22 cellular contexts compared by ENCODE assay signal in genomic region chr5:11268894-11269293, GRCh38.
A peak's percentile ranks its signal among the peaks of the same experiment; 100 is the strongest.
DNase-seq lines count a peak whose midpoint lies in the region; ATAC-seq lines count a peak whose summit lies in the region.
"Had no signal": no experiment of that assay in that cellular context is flagged by ENCODE, and none has a peak within 500 bp of the region (broad histone marks: within the 10 kb centered on the region; RNA-seq: fewer than 3 reads in every experiment).

No MANE protein-coding gene starts in this region.

- H3K79me1 ChIP-seq in mesenchymal stem cell (replicated peaks; ENCODE audit: low read length, poor library complexity, severe bottlenecking): no peaks in the 10 kb centered on the region

- H3K18ac ChIP-seq in mesenchymal stem cell (ENCODE audit: low read depth in 1 of 2, low read length in 2 of 2): no peak overlapping the region

- H3K23ac ChIP-seq in mesenchymal stem cell (ENCODE audit: low read length in 2 of 2): no peak overlapping the region

- no peak overlapping the region for H3K9ac ChIP-seq in mesenchymal stem cell (ENCODE audit: low read length)
- H3K9ac ChIP-seq: BLaER1 had no signal

- H2BK120ac ChIP-seq in mesenchymal stem cell (ENCODE audit: low read depth, low read length): no peak overlapping the region

- H2AK5ac ChIP-seq in mesenchymal stem cell (ENCODE audit: low read length, severe bottlenecking): no peak overlapping the region

- H2AFZ ChIP-seq in mesenchymal stem cell (ENCODE audit: low read depth, low read length): no peak overlapping the region

- H3K36me3 ChIP-seq in mesenchymal stem cell (ENCODE audit: control insufficient read depth in 1 of 2, insufficient read depth in 2 of 2, low read depth in 1 of 2, low read length in 2 of 2): no peaks in the 10 kb centered on the region
- H3K36me3 ChIP-seq: BLaER1, HAP-1 had no signal

- no peaks in the 10 kb centered on the region for H3K9me3 ChIP-seq in mesenchymal stem cell (ENCODE audit: control insufficient read depth, low read length)
- H3K9me3 ChIP-seq: A549, BLaER1, HAP-1 had no signal

- H4K8ac ChIP-seq in mesenchymal stem cell (ENCODE audit: low read length): no peak overlapping the region

- WGBS in mesenchymal stem cell: 91% methylated on average over 6 of the region's 6 CpGs

- no peak overlapping the region for H2BK15ac ChIP-seq in mesenchymal stem cell (ENCODE audit: low read depth, poor library complexity, severe bottlenecking)

- H3K4me3 ChIP-seq in mesenchymal stem cell (ENCODE audit: insufficient read depth in 1 of 2, low read depth in 1 of 2, low read length in 2 of 2): no peak overlapping the region
- H3K4me3 ChIP-seq: A549, BLaER1, HAP-1 had no signal

- no peak overlapping the region for H2BK12ac ChIP-seq in mesenchymal stem cell (ENCODE audit: low read length in 2 of 2)

- ATAC-seq in GM19351 (IDR thresholded peaks at IDR 0.05; ENCODE audit: unreplicated experiment): no peak
- ATAC-seq: A549, SK-N-SH treated with all-trans-retinoic acid at 6 μM for 48 hours, T-cell had no signal

- no peak overlapping the region for H2BK5ac ChIP-seq in mesenchymal stem cell (ENCODE audit: low read depth, low read length, poor library complexity, severe bottlenecking)

- no peak overlapping the region for H3K4me2 ChIP-seq in mesenchymal stem cell (ENCODE audit: low read length, poor library complexity, severe bottlenecking)
- H3K4me2 ChIP-seq: A549, BLaER1 had no signal

- DNase-seq in NCI-H2227 treated with DMSO at 0.1 percent for 48 hours (lab: John Stamatoyannopoulos, UW) (peak; percentile 35), NCI-H2227 (lab: John Stamatoyannopoulos, UW; ENCODE audit: unreplicated experiment) (no peak), NCI-H1930 (lab: John Stamatoyannopoulos, UW) (peak; percentile 57 to 75), RPMI8226 (peak; percentile 13), midbrain (lab: John Stamatoyannopoulos, UW) (peak; percentile 17), AG08396 (ENCODE audit: low spot score) (no peak), mesenchymal stem cell (no peak)
- DNase-seq: Calu3; CD4-positive, alpha-beta memory T cell; DMS79 treated with DMSO at 0.1 percent for 48 hours; IMR-90; Karpas-422; NCI-H1436 treated with DMSO at 0.1 percent for 48 hours; NCI-H2029 treated with DMSO at 0.1 percent for 48 hours; NCI-H526; SIG-M5; T-cell had no signal

- H3K4ac ChIP-seq in mesenchymal stem cell (ENCODE audit: low read depth in 1 of 2, low read length in 2 of 2): no peak overlapping the region

- H3K14ac ChIP-seq in mesenchymal stem cell (ENCODE audit: low read length in 2 of 2): no peak overlapping the region

- H3K27ac ChIP-seq in mesenchymal stem cell (ENCODE audit: low read length, poor library complexity, severe bottlenecking): no peak overlapping the region
- H3K27ac ChIP-seq: A549, BLaER1 had no signal

- H3K27me3 ChIP-seq in mesenchymal stem cell (ENCODE audit: control insufficient read depth in 1 of 2, insufficient read depth in 1 of 2, low read length in 2 of 2): no peaks in the 10 kb centered on the region
- H3K27me3 ChIP-seq: BLaER1 had no signal

- H4K91ac ChIP-seq in mesenchymal stem cell (ENCODE audit: low read length): no peak overlapping the region

- H3K4me1 ChIP-seq in mesenchymal stem cell (ENCODE audit: control insufficient read depth, insufficient read depth, low read depth, low read length): no peaks in the 10 kb centered on the region
- H3K4me1 ChIP-seq: A549, BLaER1, HAP-1 had no signal

Comparison
In these comparisons a context has a peak if more than half of its experiments do, and no peak if none do; other contexts are left out.
1. DNase-seq: peak in NCI-H2227 treated with DMSO at 0.1 percent for 48 hours (single experiment), NCI-H1930 (2 of 2), RPMI8226 (single experiment) and midbrain (single experiment); none in NCI-H2227 (single experiment), AG08396 (single experiment) and mesenchymal stem cell (single experiment).